ENCODE assay signal across 8 cellular contexts in genomic region chr2:169069341-169069740, GRCh38. TPM values are rescaled to one million over a fixed set of nuclear protein-coding genes. Genes with fewer than 3 reads are reported as not detected.
DNase-seq lines count a peak whose midpoint lies in the region; ATAC-seq and TF ChIP-seq lines count a peak whose summit lies in the region.

Gene DHRS9 (plus strand): TSS chr2:169069563. CDS start chr2:169081582, 12,019 bp downstream.

- H3K4me3 ChIP-seq in neutrophil (ENCODE audit: low read depth in 1 of 2, low read length in 1 of 2) (peak within 1 kb of the TSS; percentile 44 to 58), gastroesophageal sphincter (no peak within 1 kb of the TSS)

- TF ChIP-seq CTCF in neutrophil (IDR thresholded peaks at IDR 0.05) (no peak), gastroesophageal sphincter (IDR thresholded peaks at IDR 0.05) (no peak)

- WGBS in gastroesophageal sphincter (ENCODE audit: low coverage in 1 of 2), 2 donors, result 58 to 74% methylated on average over 3 to 5 of the region's 5 CpGs

- H3K4me1 ChIP-seq in neutrophil (ENCODE audit: control insufficient read depth in 1 of 2, insufficient read depth in 1 of 2, low read depth in 1 of 2, low read length in 1 of 2) (peaks cover 85 to 90% of the 10 kb centered on the region in 2 experiments), gastroesophageal sphincter (no peaks in the 10 kb centered on the region)

- H3K27ac ChIP-seq in neutrophil, result peak within 1 kb of the TSS; percentile 89
- H3K27ac ChIP-seq in gastroesophageal sphincter, result no peak within 1 kb of the TSS

- intact Hi-C loops in posterior cingulate gyrus (cut with DNase I), result no loop called here

- ATAC-seq in gastroesophageal sphincter, result no peak
- no peak for ATAC-seq in GM18519 (IDR thresholded peaks at IDR 0.05; ENCODE audit: low FRiP score, unreplicated experiment)

- peak; percentile 82 for DNase-seq in Daoy (ENCODE audit: low read depth)
- DNase-seq in LHCN-M2 (ENCODE audit: low read depth), result peak; percentile 76
- DNase-seq in astrocyte of the hippocampus (ENCODE audit: low read depth, low spot score), result peak; percentile 71
- no peak for DNase-seq in posterior cingulate gyrus
- DNase-seq in NCI-H128 (lab: John Stamatoyannopoulos, UW; ENCODE audit: unreplicated experiment), result no peak

- H3K9me3 ChIP-seq in neutrophil (no peaks in the 10 kb centered on the region), gastroesophageal sphincter (no peaks in the 10 kb centered on the region)

- H3K27me3 ChIP-seq in neutrophil (no peaks in the 10 kb centered on the region), gastroesophageal sphincter (no peaks in the 10 kb centered on the region)

- TF ChIP-seq POLR2A in gastroesophageal sphincter (IDR thresholded peaks at IDR 0.05), result no peak

- TF ChIP-seq EP300 in gastroesophageal sphincter (IDR thresholded peaks at IDR 0.05), result no peak

- no peaks in the 10 kb centered on the region for H3K36me3 ChIP-seq in neutrophil
- H3K36me3 ChIP-seq in gastroesophageal sphincter, result no peaks in the 10 kb centered on the region

RNA-seq across cellular contexts. Expression of gene DHRS9, which starts in this region (rescaled TPM):
- total RNA-seq in Daoy (2014; rRNA removed; shearing (Covaris generic)), result 0.39 and 2.5 TPM in 2 replicates
- total RNA-seq in LHCN-M2 (2014; rRNA removed) (not detected in 2 replicates), gastroesophageal sphincter (under 1 TPM in 3 of 4 donors, not detected in 1; 0.15 to 0.58 (median 0.31) TPM)
- polyA plus RNA-seq in LHCN-M2 (2012), result not detected

Comparison
In these comparisons a context has a peak if more than half of its experiments do, and no peak if none do; other contexts are left out.
1. Peak in DNase-seq in LHCN-M2; RNA of the gene not detected or under 1 TPM.
2. DNase-seq: peak in Daoy (single experiment) and astrocyte of the hippocampus (single experiment); none in posterior cingulate gyrus (0 of 10) and NCI-H128 (single experiment).
3. H3K4me3 ChIP-seq: peak in neutrophil (2 of 2); none in gastroesophageal sphincter (0 of 2).